17 cellular contexts compared by ENCODE assay signal in genomic region chr5:169569513-169569912, GRCh38.
"Had no signal": no experiment of that assay in that cellular context is flagged by ENCODE, and none has a peak within 500 bp of the region (broad histone marks: within the 10 kb centered on the region; RNA-seq: fewer than 3 reads in every experiment).

No MANE protein-coding gene starts in this region.

- H3K36me3 Mint-ChIP-seq: mesothelial cell of epicardium, natural killer cell had no signal

- H3K4me1 Mint-ChIP-seq: natural killer cell had no signal

- H3K4me3 Mint-ChIP-seq: memory B cell; mesothelial cell of epicardium; natural killer cell; neural crest cell; stimulated activated naive CD8-positive, alpha-beta T cell treated with anti-CD3 and anti-CD28 coated beads, Interleukin-15, Interleukin-2, amounts not matched to agents 100 ng/mL and 50 ng/mL, for 24 hours had no signal

- H3K9me3 Mint-ChIP-seq: mesothelial cell of epicardium; natural killer cell; neural crest cell; stimulated activated naive CD8-positive, alpha-beta T cell treated with anti-CD3 and anti-CD28 coated beads, Interleukin-15, Interleukin-2, amounts not matched to agents 100 ng/mL and 50 ng/mL, for 24 hours had no signal

- ATAC-seq: left cardiac atrium, lower lobe of right lung, natural killer cell, upper lobe of right lung had no signal

- H3K27ac Mint-ChIP-seq: memory B cell; mesothelial cell of epicardium; natural killer cell; stimulated activated naive CD8-positive, alpha-beta T cell treated with anti-CD3 and anti-CD28 coated beads, Interleukin-15, Interleukin-2, amounts not matched to agents 100 ng/mL and 50 ng/mL, for 24 hours had no signal

- DNase-seq: dorsolateral prefrontal cortex; effector CD8-positive, alpha-beta T cell; head of caudate nucleus; kidney; left cardiac atrium; left ventricle myocardium inferior; lower lobe of right lung; natural killer cell; posterior cingulate gyrus; sigmoid colon; stimulated activated CD4-positive, alpha-beta T cell treated with anti-CD3 and anti-CD28 coated beads, Interleukin-2, amount 100 ng/mL, for 48 hours; tibial artery; upper lobe of right lung had no signal
